Comparison of ENCODE assay signal across 17 cellular contexts in genomic region chr4:130025701-130026100, GRCh38.
"Had no signal": no experiment of that assay in that cellular context is flagged by ENCODE, and none has a peak within 500 bp of the region (broad histone marks: within the 10 kb centered on the region; RNA-seq: fewer than 3 reads in every experiment).

No MANE protein-coding gene starts in this region.

- H3K27ac ChIP-seq: cardiac muscle cell, epithelial cell of prostate, hepatocyte, lower lobe of right lung, neutrophil, parathyroid adenoma, upper lobe of right lung, WERI-Rb-1 had no signal

- H3K36me3 Mint-ChIP-seq: activated naive CD8-positive, alpha-beta T cell; natural killer cell had no signal

- H3K36me3 ChIP-seq: cardiac muscle cell, lower lobe of right lung, neutrophil, upper lobe of right lung, WERI-Rb-1 had no signal

- H3K4me3 Mint-ChIP-seq: activated naive CD8-positive, alpha-beta T cell; activated T-helper 1 cell treated with anti-CD3 and anti-CD28 coated beads, Interleukin-12 subunit alpha, Interleukin-12 subunit beta, Interleukin-2, Interleukin-4 antibody, amounts not matched to agents 30 ng/mL and 10 ng/mL and 1 ng/mL, durations not matched to agents 14 hours and 24 hours and 36 hours; effector memory CD8-positive, alpha-beta T cell; natural killer cell had no signal

- H3K4me1 ChIP-seq: lower lobe of right lung, parathyroid adenoma, upper lobe of right lung had no signal

- H3K27me3 Mint-ChIP-seq: activated naive CD8-positive, alpha-beta T cell; effector memory CD8-positive, alpha-beta T cell had no signal

- H3K4me1 Mint-ChIP-seq: natural killer cell had no signal

- H3K27me3 ChIP-seq: hepatocyte, neutrophil, upper lobe of right lung had no signal

- DNase-seq: activated CD4-positive, alpha-beta T cell treated with anti-CD3 and anti-CD28 coated beads, Interleukin-2, amount 50 U/mL, for 4 hours; dermis blood vessel endothelial cell; effector memory CD8-positive, alpha-beta T cell; foreskin fibroblast; lower lobe of right lung; natural killer cell; stimulated activated CD8-positive, alpha-beta memory T cell treated with anti-CD3 and anti-CD28 coated beads, Interleukin-4, amount 100 ng/mL, for 48 hours; stimulated activated naive CD4-positive, alpha-beta T cell; upper lobe of right lung had no signal

- H3K9me3 Mint-ChIP-seq: activated T-helper 1 cell treated with anti-CD3 and anti-CD28 coated beads, Interleukin-12 subunit alpha, Interleukin-12 subunit beta, Interleukin-2, Interleukin-4 antibody, amounts not matched to agents 30 ng/mL and 10 ng/mL and 1 ng/mL, durations not matched to agents 14 hours and 24 hours and 36 hours; effector memory CD8-positive, alpha-beta T cell had no signal

- H3K27ac Mint-ChIP-seq: activated naive CD8-positive, alpha-beta T cell; activated T-helper 1 cell treated with anti-CD3 and anti-CD28 coated beads, Interleukin-12 subunit alpha, Interleukin-12 subunit beta, Interleukin-2, Interleukin-4 antibody, amounts not matched to agents 30 ng/mL and 10 ng/mL and 1 ng/mL, durations not matched to agents 14 hours and 24 hours and 36 hours; effector memory CD8-positive, alpha-beta T cell; natural killer cell had no signal

- H3K4me3 ChIP-seq: cardiac muscle cell, hepatocyte, lower lobe of right lung, upper lobe of right lung had no signal

- H3K9me3 ChIP-seq: lower lobe of right lung, neutrophil, upper lobe of right lung had no signal
